In the genomic region with DNA sequence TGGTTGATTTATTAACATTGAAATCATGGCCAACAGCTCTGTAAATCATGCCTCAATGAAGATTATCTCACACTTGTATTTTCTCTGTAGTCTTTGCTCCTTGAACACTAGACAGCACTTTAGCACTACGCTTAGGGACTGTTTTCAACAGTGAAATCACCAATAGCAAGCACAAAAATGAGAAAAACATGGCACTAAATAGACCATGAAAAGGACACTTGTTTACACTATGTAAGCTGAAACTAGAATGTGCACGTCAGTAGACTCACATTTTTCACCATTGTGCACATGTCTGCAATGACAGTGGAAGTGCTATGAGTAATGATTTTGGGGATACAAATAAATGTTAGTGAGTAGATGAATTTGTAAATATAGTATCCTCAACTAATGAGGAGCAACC, we compare ENCODE assay signal across 2 cellular contexts.
TF ChIP-seq lines count a peak whose summit lies in the region.

No MANE protein-coding gene starts in this region.

TF ChIP-seq in SK-N-SH, 30 proteins besides CTCF, POLR2A, EP300 and RAD21 (continued from another document):
- TF ChIP-seq, protein P1, sequence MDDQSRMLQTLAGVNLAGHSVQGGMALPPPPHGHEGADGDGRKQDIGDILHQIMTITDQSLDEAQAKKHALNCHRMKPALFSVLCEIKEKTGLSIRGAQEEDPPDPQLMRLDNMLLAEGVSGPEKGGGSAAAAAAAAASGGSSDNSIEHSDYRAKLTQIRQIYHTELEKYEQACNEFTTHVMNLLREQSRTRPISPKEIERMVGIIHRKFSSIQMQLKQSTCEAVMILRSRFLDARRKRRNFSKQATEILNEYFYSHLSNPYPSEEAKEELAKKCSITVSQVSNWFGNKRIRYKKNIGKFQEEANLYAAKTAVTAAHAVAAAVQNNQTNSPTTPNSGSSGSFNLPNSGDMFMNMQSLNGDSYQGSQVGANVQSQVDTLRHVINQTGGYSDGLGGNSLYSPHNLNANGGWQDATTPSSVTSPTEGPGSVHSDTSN (IDR thresholded peaks at IDR 0.05): no peak
- TF ChIP-seq SMC3 (IDR thresholded peaks at IDR 0.05; ENCODE audit: low read depth, low read length): no peak
- no peak for TF ChIP-seq GABPA (IDR thresholded peaks at IDR 0.05; ENCODE audit: low read depth)
- no peak for TF ChIP-seq NFIC (IDR thresholded peaks at IDR 0.05; ENCODE audit: borderline replicate concordance)
- TF ChIP-seq TEAD4 (IDR thresholded peaks at IDR 0.05; ENCODE audit: borderline replicate concordance, insufficient read depth): no peak
- no peak for TF ChIP-seq GATA2 (CRISPR knock-in tag; IDR thresholded peaks at IDR 0.05)
- TF ChIP-seq, protein P2, sequence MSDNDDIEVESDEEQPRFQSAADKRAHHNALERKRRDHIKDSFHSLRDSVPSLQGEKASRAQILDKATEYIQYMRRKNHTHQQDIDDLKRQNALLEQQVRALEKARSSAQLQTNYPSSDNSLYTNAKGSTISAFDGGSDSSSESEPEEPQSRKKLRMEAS (IDR thresholded peaks at IDR 0.05; ENCODE audit: low read depth): no peak
- no peak for TF ChIP-seq JUND (IDR thresholded peaks at IDR 0.05)
- no peak for TF ChIP-seq RCOR1 (IDR thresholded peaks at IDR 0.05; ENCODE audit: low read length)
- no peak for TF ChIP-seq FOSL2 (IDR thresholded peaks at IDR 0.05; ENCODE audit: borderline replicate concordance, low read depth)
TF ChIP-seq in SK-N-SH: peak in this region for 0.

TF ChIP-seq in SK-N-SH treated with all-trans-retinoic acid at 6 μM for 48 hours, 23 proteins besides CTCF, POLR2A, EP300 and RAD21 (continued from another document):
- no peak for TF ChIP-seq ISL1 (CRISPR knock-in tag; IDR thresholded peaks at IDR 0.05)
- TF ChIP-seq, protein P3, sequence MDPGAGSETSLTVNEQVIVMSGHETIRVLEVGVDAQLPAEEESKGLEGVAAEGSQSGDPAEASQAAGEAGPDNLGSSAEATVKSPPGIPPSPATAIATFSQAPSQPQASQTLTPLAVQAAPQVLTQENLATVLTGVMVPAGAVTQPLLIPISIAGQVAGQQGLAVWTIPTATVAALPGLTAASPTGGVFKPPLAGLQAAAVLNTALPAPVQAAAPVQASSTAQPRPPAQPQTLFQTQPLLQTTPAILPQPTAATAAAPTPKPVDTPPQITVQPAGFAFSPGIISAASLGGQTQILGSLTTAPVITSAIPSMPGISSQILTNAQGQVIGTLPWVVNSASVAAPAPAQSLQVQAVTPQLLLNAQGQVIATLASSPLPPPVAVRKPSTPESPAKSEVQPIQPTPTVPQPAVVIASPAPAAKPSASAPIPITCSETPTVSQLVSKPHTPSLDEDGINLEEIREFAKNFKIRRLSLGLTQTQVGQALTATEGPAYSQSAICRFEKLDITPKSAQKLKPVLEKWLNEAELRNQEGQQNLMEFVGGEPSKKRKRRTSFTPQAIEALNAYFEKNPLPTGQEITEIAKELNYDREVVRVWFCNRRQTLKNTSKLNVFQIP (CRISPR knock-in tag; IDR thresholded peaks at IDR 0.05; ENCODE audit: borderline replicate concordance, low read depth): no peak
- no peak for TF ChIP-seq RARB (CRISPR knock-in tag; IDR thresholded peaks at IDR 0.05)
- no peak for TF ChIP-seq ZFP3 (CRISPR knock-in tag; IDR thresholded peaks at IDR 0.05)
- TF ChIP-seq PPARA (CRISPR knock-in tag; IDR thresholded peaks at IDR 0.05; ENCODE audit: borderline replicate concordance): no peak
- no peak for TF ChIP-seq TCF4 (CRISPR knock-in tag; IDR thresholded peaks at IDR 0.05; ENCODE audit: borderline replicate concordance)
- no peak for TF ChIP-seq ZNF8 (CRISPR knock-in tag; IDR thresholded peaks at IDR 0.05)
- no peak for TF ChIP-seq SNAI2 (CRISPR knock-in tag; IDR thresholded peaks at IDR 0.05)
- TF ChIP-seq, protein P4, sequence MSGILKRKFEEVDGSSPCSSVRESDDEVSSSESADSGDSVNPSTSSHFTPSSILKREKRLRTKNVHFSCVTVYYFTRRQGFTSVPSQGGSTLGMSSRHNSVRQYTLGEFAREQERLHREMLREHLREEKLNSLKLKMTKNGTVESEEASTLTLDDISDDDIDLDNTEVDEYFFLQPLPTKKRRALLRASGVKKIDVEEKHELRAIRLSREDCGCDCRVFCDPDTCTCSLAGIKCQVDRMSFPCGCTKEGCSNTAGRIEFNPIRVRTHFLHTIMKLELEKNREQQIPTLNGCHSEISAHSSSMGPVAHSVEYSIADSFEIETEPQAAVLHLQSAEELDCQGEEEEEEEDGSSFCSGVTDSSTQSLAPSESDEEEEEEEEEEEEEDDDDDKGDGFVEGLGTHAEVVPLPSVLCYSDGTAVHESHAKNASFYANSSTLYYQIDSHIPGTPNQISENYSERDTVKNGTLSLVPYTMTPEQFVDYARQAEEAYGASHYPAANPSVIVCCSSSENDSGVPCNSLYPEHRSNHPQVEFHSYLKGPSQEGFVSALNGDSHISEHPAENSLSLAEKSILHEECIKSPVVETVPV (CRISPR knock-in tag; IDR thresholded peaks at IDR 0.05): no peak
- TF ChIP-seq GLIS3 (CRISPR knock-in tag; IDR thresholded peaks at IDR 0.05): no peak
- TF ChIP-seq ZNF565 (CRISPR knock-in tag; conservative IDR thresholded peaks at IDR 0.05; ENCODE audit: low read depth): no peak
